In the genomic region with DNA sequence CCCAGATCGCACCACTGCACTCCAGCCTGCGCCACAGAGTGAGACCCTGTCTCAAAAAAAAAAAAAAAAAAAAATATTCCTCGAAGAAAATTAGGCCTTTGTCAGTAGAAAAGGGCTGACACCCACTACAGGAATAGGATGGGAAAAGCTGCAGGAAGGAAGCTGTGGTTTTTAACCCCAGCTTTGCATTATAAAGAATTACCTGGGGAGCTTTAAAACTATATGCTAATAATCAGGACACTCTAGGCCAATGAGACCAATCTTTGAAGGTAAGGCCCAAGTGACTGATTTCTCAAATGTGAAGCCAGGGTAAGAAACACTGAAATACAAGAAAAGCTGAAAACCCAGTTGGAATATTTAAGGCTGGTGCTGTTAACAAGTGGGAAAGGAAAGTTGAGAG, we compare ENCODE assay signal across 11 cellular contexts.
DNase-seq lines count a peak whose midpoint lies in the region; ATAC-seq, FAIRE-seq and TF ChIP-seq lines count a peak whose summit lies in the region.
"Had no signal": no experiment of that assay in that cellular context is flagged by ENCODE, and none has a peak within 500 bp of the region (broad histone marks: within the 10 kb centered on the region; RNA-seq: fewer than 3 reads in every experiment).

No MANE protein-coding gene starts in this region.

- H3K79me2 ChIP-seq in HepG2 (ENCODE audit: insufficient read depth, low read length), result peaks cover 36% of the 10 kb centered on the region

- no peaks in the 10 kb centered on the region for H3K36me3 ChIP-seq in HepG2 (replicated peaks in 1 of 2; ENCODE audit: control insufficient read depth in 1 of 2, insufficient read depth in 2 of 2, low read length in 2 of 2)
- H3K36me3 ChIP-seq: adrenal gland had no signal

- no peak for DNase-seq in activated CD4-positive, alpha-beta T cell treated with anti-CD3 and anti-CD28 coated beads for 36 hours
- DNase-seq in activated CD4-positive, alpha-beta T cell treated with anti-CD3 and anti-CD28 coated beads, Interleukin-2, amount 50 U/mL, for 1 hour, result no peak
- DNase-seq in activated naive CD8-positive, alpha-beta T cell treated with anti-CD3 and anti-CD28 coated beads, Interleukin-2, amount 50 U/mL, for 24 hours, result no peak
- DNase-seq in HepG2 (ENCODE audit: low spot score), result no peak
- DNase-seq in substantia nigra (lab: John Stamatoyannopoulos, UW), result no peak
- no peak for DNase-seq in SK-N-DZ (ENCODE audit: low spot score)
- DNase-seq in NCI-H82 (lab: John Stamatoyannopoulos, UW), result no peak
- DNase-seq in H4 (ENCODE audit: low spot score), result no peak
- DNase-seq: ACHN, adrenal gland, OCI-M1 had no signal

- H3K4me3 ChIP-seq in HepG2 (replicated peaks in 1 of 3; ENCODE audit: insufficient read depth in 1 of 3, low read depth in 2 of 3, low read length in 3 of 3), result peak overlapping the region in 1 of 3 experiments; percentile 92; a peak in 1 of 6 replicates

- TF ChIP-seq POLR2A in HepG2 (IDR thresholded peaks at IDR 0.05; ENCODE audit: insufficient read depth in 1 of 2, low read depth in 2 of 2, low read length in 2 of 2), result no peak

- FAIRE-seq in HepG2 (lab: Jason Lieb, UNC), result no peak

- peaks cover 7% of the 10 kb centered on the region for H3K36me3 Mint-ChIP-seq in activated CD4-positive, alpha-beta T cell treated with anti-CD3 and anti-CD28 coated beads for 36 hours (ENCODE audit: low read depth)
- no peaks in the 10 kb centered on the region for H3K36me3 Mint-ChIP-seq in activated naive CD8-positive, alpha-beta T cell treated with anti-CD3 and anti-CD28 coated beads, Interleukin-2, amount 50 U/mL, for 24 hours (ENCODE audit: low read depth)

- TF ChIP-seq EP300 in HepG2 (IDR thresholded peaks at IDR 0.05; ENCODE audit: low read depth in 2 of 2, low read length in 2 of 2) (no peak), HepG2 (CRISPR knock-in tag; IDR thresholded peaks at IDR 0.05; ENCODE audit: borderline replicate concordance) (no peak)

- BruUV-seq in HepG2 (replicated peaks; lab: Mats Ljungman, UMichigan), result no TSS peak

- H3K4me2 ChIP-seq in HepG2 (ENCODE audit: low read depth, low read length), result peak overlapping the region; percentile 55; the same call in 1 of the 2 replicates

- no peaks in the 10 kb centered on the region for H3K9me3 ChIP-seq in HepG2 (ENCODE audit: low read length)
- H3K9me3 ChIP-seq: adrenal gland had no signal

- intact Hi-C loops in activated CD4-positive, alpha-beta T cell treated with anti-CD3 and anti-CD28 coated beads for 36 hours (cut with DNase I, micrococcal nuclease), result loop anchor here in 1 of 2 experiments (10.0 kb wide), 1 partner anchor 604 kb away; a partner anchor contains a TSS
- intact Hi-C loops in HepG2 (cut with micrococcal nuclease; ENCODE audit: unreplicated experiment), result no loop called here

- H2AFZ ChIP-seq in HepG2 (ENCODE audit: low read length), result no peak overlapping the region

- no peaks in the 10 kb centered on the region; a peak in 1 of 5 replicates for H3K27me3 ChIP-seq in HepG2 (ENCODE audit: control insufficient read depth in 1 of 2, insufficient read depth in 2 of 2, low read length in 2 of 2)
- H3K27me3 ChIP-seq: adrenal gland had no signal

- no peak overlapping the region for H3K27ac ChIP-seq in HepG2 (ENCODE audit: extremely low read length, insufficient read depth, low read length)
- H3K27ac ChIP-seq in substantia nigra (ENCODE audit: low read depth, low read length, poor library complexity, severe bottlenecking), result peak overlapping the region; percentile 95

- no peak for ATAC-seq in activated CD4-positive, alpha-beta T cell treated with anti-CD3 and anti-CD28 coated beads for 36 hours
- no peak for ATAC-seq in activated naive CD8-positive, alpha-beta T cell treated with anti-CD3 and anti-CD28 coated beads, Interleukin-2, amount 50 U/mL, for 24 hours
- no peak for ATAC-seq in HepG2

- H3K4me1 Mint-ChIP-seq in activated CD4-positive, alpha-beta T cell treated with anti-CD3 and anti-CD28 coated beads for 36 hours, result peaks cover 68% of the 10 kb centered on the region
- H3K4me1 Mint-ChIP-seq in activated naive CD8-positive, alpha-beta T cell treated with anti-CD3 and anti-CD28 coated beads, Interleukin-2, amount 50 U/mL, for 24 hours, result peaks cover 67% of the 10 kb centered on the region

- peak overlapping the region; percentile 0 for H3K27ac Mint-ChIP-seq in activated CD4-positive, alpha-beta T cell treated with anti-CD3 and anti-CD28 coated beads for 36 hours
- H3K27ac Mint-ChIP-seq in activated naive CD8-positive, alpha-beta T cell treated with anti-CD3 and anti-CD28 coated beads, Interleukin-2, amount 50 U/mL, for 24 hours, result no peak overlapping the region

- H3K27me3 Mint-ChIP-seq in activated CD4-positive, alpha-beta T cell treated with anti-CD3 and anti-CD28 coated beads for 36 hours, result no peaks in the 10 kb centered on the region
- H3K27me3 Mint-ChIP-seq in activated naive CD8-positive, alpha-beta T cell treated with anti-CD3 and anti-CD28 coated beads, Interleukin-2, amount 50 U/mL, for 24 hours, result no peaks in the 10 kb centered on the region

- POLR2A ChIA-PET in activated CD4-positive, alpha-beta T cell treated with anti-CD3 and anti-CD28 coated beads for 36 hours (lab: Charles Lee), result interaction anchor here (0.6 to 0.7 kb wide), 2 partner anchors 12 to 83 kb away, joined by 3 read pairs; no protein-coding TSS in a partner anchor
- POLR2A ChIA-PET in HepG2 (lab: Yijun Ruan, JAX), result no interaction called here

- peaks cover 8% of the 10 kb centered on the region for H4K20me1 ChIP-seq in HepG2 (ENCODE audit: insufficient read depth, low read length)

- CTCF ChIA-PET in activated CD4-positive, alpha-beta T cell treated with anti-CD3 and anti-CD28 coated beads for 36 hours (lab: Charles Lee), result interaction anchor here (0.8 to 1.7 kb wide), 3 partner anchors 14 to 230 kb away, joined by 3 to 8 read pairs (median 5); no protein-coding TSS in a partner anchor
- CTCF ChIA-PET in HepG2 (lab: Yijun Ruan, JAX; ENCODE audit: low intra/inter-chr PET ratio, low total read pairs), result no interaction called here

- in situ Hi-C loops in HepG2 (cut with HindIII; ENCODE audit: extremely low pct_ligation_motif_present, low pct_unique_long_range_greater_than_20kb), result no loop called here

- 0 out of 2 replicates have a peak overlapping the region, but pooled peaks have one; percentile 82 for H3K9ac ChIP-seq in HepG2 (ENCODE audit: insufficient read depth, low read depth, low read length)

- 92% methylated on average over 3 of the region's 3 CpGs for WGBS in HepG2 (ENCODE audit: low lambda C conversion rate)

- TF ChIP-seq CTCF in HepG2 (CRISPR knock-in tag; IDR thresholded peaks at IDR 0.05), result no peak

- no peaks in the 10 kb centered on the region for H3K9me3 Mint-ChIP-seq in activated CD4-positive, alpha-beta T cell treated with anti-CD3 and anti-CD28 coated beads for 36 hours (ENCODE audit: low read depth)
- no peaks in the 10 kb centered on the region for H3K9me3 Mint-ChIP-seq in activated naive CD8-positive, alpha-beta T cell treated with anti-CD3 and anti-CD28 coated beads, Interleukin-2, amount 50 U/mL, for 24 hours

- peaks cover 69% of the 10 kb centered on the region for H3K4me1 ChIP-seq in HepG2 (ENCODE audit: insufficient read depth, low read length)

- no peak for TF ChIP-seq RAD21 in HepG2 (CRISPR knock-in tag; IDR thresholded peaks at IDR 0.05)

- H3K4me3 Mint-ChIP-seq in activated CD4-positive, alpha-beta T cell treated with anti-CD3 and anti-CD28 coated beads for 36 hours, result peak overlapping the region; percentile 72
- H3K4me3 Mint-ChIP-seq in activated naive CD8-positive, alpha-beta T cell treated with anti-CD3 and anti-CD28 coated beads, Interleukin-2, amount 50 U/mL, for 24 hours, result peak overlapping the region; percentile 74

TF ChIP-seq in HepG2, 621 proteins besides CTCF, POLR2A, EP300 and RAD21:
- TF ChIP-seq POLR2G (IDR thresholded peaks at IDR 0.05; ENCODE audit: low read depth, low read length) (no peak), HNRNPL (IDR thresholded peaks at IDR 0.05; ENCODE audit: low read depth, low read length) (no peak), ZFYVE20 (CRISPR knock-in tag; IDR thresholded peaks at IDR 0.05; ENCODE audit: borderline replicate concordance, low read depth) (no peak), TGIF2 (CRISPR knock-in tag; IDR thresholded peaks at IDR 0.05) (no peak), FOXA3 (CRISPR knock-in tag; IDR thresholded peaks at IDR 0.05) (no peak)
- TF ChIP-seq, protein P1, sequence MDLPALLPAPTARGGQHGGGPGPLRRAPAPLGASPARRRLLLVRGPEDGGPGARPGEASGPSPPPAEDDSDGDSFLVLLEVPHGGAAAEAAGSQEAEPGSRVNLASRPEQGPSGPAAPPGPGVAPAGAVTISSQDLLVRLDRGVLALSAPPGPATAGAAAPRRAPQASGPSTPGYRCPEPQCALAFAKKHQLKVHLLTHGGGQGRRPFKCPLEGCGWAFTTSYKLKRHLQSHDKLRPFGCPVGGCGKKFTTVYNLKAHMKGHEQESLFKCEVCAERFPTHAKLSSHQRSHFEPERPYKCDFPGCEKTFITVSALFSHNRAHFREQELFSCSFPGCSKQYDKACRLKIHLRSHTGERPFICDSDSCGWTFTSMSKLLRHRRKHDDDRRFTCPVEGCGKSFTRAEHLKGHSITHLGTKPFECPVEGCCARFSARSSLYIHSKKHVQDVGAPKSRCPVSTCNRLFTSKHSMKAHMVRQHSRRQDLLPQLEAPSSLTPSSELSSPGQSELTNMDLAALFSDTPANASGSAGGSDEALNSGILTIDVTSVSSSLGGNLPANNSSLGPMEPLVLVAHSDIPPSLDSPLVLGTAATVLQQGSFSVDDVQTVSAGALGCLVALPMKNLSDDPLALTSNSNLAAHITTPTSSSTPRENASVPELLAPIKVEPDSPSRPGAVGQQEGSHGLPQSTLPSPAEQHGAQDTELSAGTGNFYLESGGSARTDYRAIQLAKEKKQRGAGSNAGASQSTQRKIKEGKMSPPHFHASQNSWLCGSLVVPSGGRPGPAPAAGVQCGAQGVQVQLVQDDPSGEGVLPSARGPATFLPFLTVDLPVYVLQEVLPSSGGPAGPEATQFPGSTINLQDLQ (CRISPR knock-in tag; IDR thresholded peaks at IDR 0.05), result no peak
